Comparison of ENCODE assay signal across 25 cellular contexts in the genomic region with DNA sequence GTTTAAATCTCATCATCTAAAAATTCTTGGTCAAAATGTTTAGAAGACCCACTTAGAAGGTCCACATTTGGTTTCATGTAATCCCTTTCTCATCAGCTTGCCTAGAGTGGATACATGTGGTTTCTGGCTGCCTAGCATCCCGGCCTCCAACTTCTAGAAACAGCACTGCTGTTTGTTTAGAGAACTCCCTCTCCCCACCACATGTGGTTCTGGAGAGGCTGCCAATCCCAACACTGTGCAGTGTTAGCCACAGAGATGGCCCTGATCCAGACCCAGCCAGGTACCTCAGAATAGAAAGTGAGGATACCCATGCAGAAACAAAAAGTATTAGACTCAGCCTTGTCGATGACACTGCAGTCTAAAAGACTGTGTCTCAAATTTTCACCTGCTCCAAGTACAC.
DNase-seq lines count a peak whose midpoint lies in the region; ATAC-seq and TF ChIP-seq lines count a peak whose summit lies in the region.
"Had no signal": no experiment of that assay in that cellular context is flagged by ENCODE, and none has a peak within 500 bp of the region (broad histone marks: within the 10 kb centered on the region; RNA-seq: fewer than 3 reads in every experiment).

No MANE protein-coding gene starts in this region.

- intact Hi-C loops in heart right ventricle (cut with DNase I) (loop anchor here in 1 of 10 donors (10.0 kb wide), 1 partner anchor 127 kb away; no protein-coding TSS in a partner anchor), uterus (cut with DNase I; ENCODE audit: low total_unique reads) (no loop called here)

- H3K4me3 ChIP-seq in heart right ventricle (no peak overlapping the region), uterus (no peak overlapping the region)
- H3K4me3 ChIP-seq: pancreas had no signal

- H3K9me3 ChIP-seq in heart right ventricle (no peaks in the 10 kb centered on the region), uterus (no peaks in the 10 kb centered on the region)
- H3K9me3 ChIP-seq: pancreas had no signal

- DNase-seq in NCI-H2107 treated with DMSO at 0.1 percent for 48 hours (lab: John Stamatoyannopoulos, UW; ENCODE audit: unreplicated experiment) (peak; percentile 8), NCI-H2107 (lab: John Stamatoyannopoulos, UW) (no peak), RPMI8226 (peak; percentile 32), heart right ventricle (peak in 1 of 2 donors; percentile 26), smooth muscle cell of the brain vasculature (ENCODE audit: low read depth, low spot score) (peak; percentile 78), NCI-H82 (lab: John Stamatoyannopoulos, UW) (no peak), uterus (no peak), cerebellar nuclear complex (lab: John Stamatoyannopoulos, UW) (no peak)
- DNase-seq: activated CD4-positive, alpha-beta T cell treated with anti-CD3 and anti-CD28 coated beads for 1 hour; activated CD8-positive, alpha-beta T cell treated with anti-CD3 and anti-CD28 coated beads, Interleukin-2, amount 10 ng/mL, durations not matched to agents 7 days and 5 days; activated T-cell treated with anti-CD3 and anti-CD28 coated beads, Interleukin-2, amount 50 U/mL, for 1 hour; AML-193; amniotic stem cell; CD8-positive, alpha-beta T cell; effector memory CD4-positive, alpha-beta T cell; HCEC 1CT; natural killer cell; NCI-H1694 treated with DMSO at 0.1 percent for 48 hours; NCI-H226; OCI-M1; pancreas; T-helper 1 cell had no signal

- H3K27me3 ChIP-seq in heart right ventricle (no peaks in the 10 kb centered on the region), uterus (no peaks in the 10 kb centered on the region)
- H3K27me3 ChIP-seq: pancreas had no signal

- no peak overlapping the region for H3K27ac ChIP-seq in heart right ventricle
- no peak overlapping the region for H3K27ac ChIP-seq in uterus
- H3K27ac ChIP-seq: 22Rv1, KMS-11, pancreas had no signal

- no peak for TF ChIP-seq POLR2A in uterus (IDR thresholded peaks at IDR 0.05)

- ATAC-seq in heart right ventricle: peak in 5 of 8 donors; percentile 53 to 81 (median 65)
- ATAC-seq: activated CD8-positive, alpha-beta T cell treated with anti-CD3 and anti-CD28 coated beads, Interleukin-2, amount 10 ng/mL, durations not matched to agents 7 days and 5 days; CD8-positive, alpha-beta T cell; natural killer cell; stimulated activated effector memory CD8-positive, alpha-beta T cell treated with anti-CD3 and anti-CD28 coated beads, Interleukin-12 subunit alpha, Interleukin-12 subunit beta, amount 100 ng/mL, for 72 hours had no signal

- H3K4me1 ChIP-seq in heart right ventricle (peaks cover 0 to 15% (median 0%) of the 10 kb centered on the region in 9 donors), uterus (no peaks in the 10 kb centered on the region)
- H3K4me1 ChIP-seq: pancreas had no signal

- H3K36me3 ChIP-seq in heart right ventricle (no peaks in the 10 kb centered on the region), uterus (no peaks in the 10 kb centered on the region)
- H3K36me3 ChIP-seq: pancreas had no signal

- whole genome bisulfite sequencing in heart right ventricle, 2 donors: 49 to 60% methylated on average over 2 of the region's 2 CpGs

- TF ChIP-seq CTCF in heart right ventricle (IDR thresholded peaks at IDR 0.05): no peak
- no peak for TF ChIP-seq CTCF in uterus (IDR thresholded peaks at IDR 0.05)

Comparison
In these comparisons a context has a peak if more than half of its experiments do, and no peak if none do; other contexts are left out.
1. DNase-seq: peak in NCI-H2107 treated with DMSO at 0.1 percent for 48 hours (single experiment), RPMI8226 (single experiment) and smooth muscle cell of the brain vasculature (single experiment); none in NCI-H2107 (single experiment), NCI-H82 (single experiment), uterus (0 of 2) and cerebellar nuclear complex (0 of 2).